In the genomic region with DNA sequence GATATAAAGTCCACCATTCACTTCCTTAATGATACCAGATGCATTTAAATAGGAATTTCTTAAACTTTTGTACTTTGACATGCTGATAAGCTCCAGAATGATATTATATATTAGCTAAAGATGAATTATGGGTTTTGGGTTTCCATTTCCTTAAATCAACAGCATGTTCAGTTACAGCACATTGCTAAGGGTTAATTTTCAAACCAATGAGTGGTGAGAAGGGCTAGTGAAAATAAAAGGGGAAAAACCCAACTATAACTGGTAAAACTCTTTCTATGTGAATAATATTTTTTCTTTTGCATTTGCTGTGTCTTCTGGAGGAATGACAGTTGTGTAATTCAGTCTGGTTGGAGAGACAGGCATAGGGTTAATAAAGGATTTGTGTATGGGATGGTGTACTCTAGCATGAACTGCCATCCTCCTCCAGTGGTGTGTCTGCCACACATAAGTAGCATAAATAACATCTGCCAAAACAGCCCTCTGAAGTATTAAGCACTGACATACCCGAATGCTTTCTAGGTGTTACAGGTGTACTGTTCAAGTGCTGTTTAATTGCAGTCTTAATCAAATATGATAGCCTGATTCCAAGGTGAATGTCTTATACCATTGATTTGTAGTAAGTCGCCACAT, we compare ENCODE assay signal across 1 cellular context.
TF ChIP-seq lines count a peak whose summit lies in the region.

No MANE protein-coding gene starts in this region.

TF ChIP-seq in HepG2, 621 proteins besides CTCF, POLR2A, EP300 and RAD21:
- TF ChIP-seq, protein P1, sequence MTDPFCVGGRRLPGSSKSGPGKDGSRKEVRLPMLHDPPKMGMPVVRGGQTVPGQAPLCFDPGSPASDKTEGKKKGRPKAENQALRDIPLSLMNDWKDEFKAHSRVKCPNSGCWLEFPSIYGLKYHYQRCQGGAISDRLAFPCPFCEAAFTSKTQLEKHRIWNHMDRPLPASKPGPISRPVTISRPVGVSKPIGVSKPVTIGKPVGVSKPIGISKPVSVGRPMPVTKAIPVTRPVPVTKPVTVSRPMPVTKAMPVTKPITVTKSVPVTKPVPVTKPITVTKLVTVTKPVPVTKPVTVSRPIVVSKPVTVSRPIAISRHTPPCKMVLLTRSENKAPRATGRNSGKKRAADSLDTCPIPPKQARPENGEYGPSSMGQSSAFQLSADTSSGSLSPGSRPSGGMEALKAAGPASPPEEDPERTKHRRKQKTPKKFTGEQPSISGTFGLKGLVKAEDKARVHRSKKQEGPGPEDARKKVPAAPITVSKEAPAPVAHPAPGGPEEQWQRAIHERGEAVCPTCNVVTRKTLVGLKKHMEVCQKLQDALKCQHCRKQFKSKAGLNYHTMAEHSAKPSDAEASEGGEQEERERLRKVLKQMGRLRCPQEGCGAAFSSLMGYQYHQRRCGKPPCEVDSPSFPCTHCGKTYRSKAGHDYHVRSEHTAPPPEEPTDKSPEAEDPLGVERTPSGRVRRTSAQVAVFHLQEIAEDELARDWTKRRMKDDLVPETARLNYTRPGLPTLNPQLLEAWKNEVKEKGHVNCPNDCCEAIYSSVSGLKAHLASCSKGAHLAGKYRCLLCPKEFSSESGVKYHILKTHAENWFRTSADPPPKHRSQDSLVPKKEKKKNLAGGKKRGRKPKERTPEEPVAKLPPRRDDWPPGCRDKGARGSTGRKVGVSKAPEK (CRISPR knock-in tag; IDR thresholded peaks at IDR 0.05; ENCODE audit: borderline replicate concordance) = no peak
- TF ChIP-seq GABPB1 (CRISPR knock-in tag; IDR thresholded peaks at IDR 0.05) (no peak), KDM3A (CRISPR knock-in tag; IDR thresholded peaks at IDR 0.05; ENCODE audit: low read depth) (no peak), ZNF326 (CRISPR knock-in tag; IDR thresholded peaks at IDR 0.05; ENCODE audit: borderline replicate concordance) (no peak), ZNF652 (CRISPR knock-in tag; IDR thresholded peaks at IDR 0.05; ENCODE audit: borderline replicate concordance, low read depth) (peak; percentile 81; the same call in 1 of the 2 replicates)
